ENCODE assay signal across 8 cellular contexts in the genomic region with DNA sequence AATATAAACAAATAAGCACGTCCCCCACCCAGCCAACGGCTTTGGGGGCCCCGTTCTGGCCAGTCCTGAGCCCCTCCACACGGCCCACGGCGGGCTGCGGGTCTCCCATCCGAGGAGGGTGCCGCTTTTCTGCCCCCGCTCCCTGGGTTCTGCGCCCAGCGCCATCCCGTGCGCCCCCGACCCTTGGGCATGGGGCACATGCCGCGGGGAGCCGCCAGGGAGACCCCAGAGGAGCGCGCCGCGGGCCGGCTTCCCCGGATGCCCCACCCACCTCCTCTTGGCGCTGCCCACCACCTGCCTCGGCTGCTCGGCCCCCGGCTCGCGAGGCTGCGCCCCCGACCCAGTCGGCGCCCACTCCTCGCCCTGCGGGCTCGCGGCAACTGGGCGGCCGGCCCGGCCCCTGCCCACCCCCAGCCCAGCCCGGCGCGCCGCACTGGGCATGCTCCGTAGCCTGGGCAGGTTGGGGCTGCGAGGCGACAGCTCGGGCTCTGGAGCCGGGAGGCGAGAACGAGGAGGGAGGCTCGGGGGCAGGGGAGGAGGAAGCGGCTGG. TPM values are rescaled to one million over a fixed set of nuclear protein-coding genes. Genes with fewer than 3 reads are reported as not detected.
DNase-seq lines count a peak whose midpoint lies in the region; ATAC-seq and TF ChIP-seq lines count a peak whose summit lies in the region.

No MANE protein-coding gene starts in this region.

- H3K27ac Mint-ChIP-seq in glutamatergic neuron (ENCODE audit: unreplicated experiment) = peak overlapping the region; percentile 89
- H3K27ac Mint-ChIP-seq in stimulated activated memory B cell treated with anti-CD40 and anti-IgM and Interleukin-4, amounts not matched to agents 10 μg/mL and 1 μg/mL and 100 μg/mL, for 72 hours = no peak overlapping the region

- no peak overlapping the region for H3K4ac ChIP-seq in trophoblast cell (ENCODE audit: low read depth, low read length)

- H4K91ac ChIP-seq in trophoblast cell (ENCODE audit: low read depth, low read length) = peak overlapping the region; percentile 39

- H2AFZ ChIP-seq in SK-N-SH (ENCODE audit: low read depth) (peak overlapping the region; percentile 93), trophoblast cell (ENCODE audit: insufficient read depth, low read length, poor library complexity) (peak overlapping the region; percentile 96)

- H3K14ac ChIP-seq in trophoblast cell (ENCODE audit: low read length) = peak overlapping the region; percentile 70

- WGBS in SK-N-SH (ENCODE audit: low lambda C conversion rate) = 0% methylated on average over 4 of the region's 54 CpGs
- WGBS in trophoblast cell (ENCODE audit: extremely low coverage, insufficient coverage, insufficient read length) = no CpG with 5 or more reads among the region's 54 CpGs

- POLR2A ChIA-PET in SK-N-SH (lab: Yijun Ruan, JAX) = interaction anchor here (1.4 kb wide), 1 partner anchor 770 kb away, joined by 5 read pairs; the partner anchor contains the start of gene PAK5

- H3K79me2 ChIP-seq in SK-N-SH (ENCODE audit: insufficient read depth) (peaks cover 17% of the 10 kb centered on the region), trophoblast cell (ENCODE audit: control insufficient read depth, insufficient read depth, low read length, poor library complexity) (peaks cover 1% of the 10 kb centered on the region)

- peak overlapping the region; percentile 2 for H2BK12ac ChIP-seq in trophoblast cell (ENCODE audit: low read length)

- peak overlapping the region; percentile 85 for H3K4me3 Mint-ChIP-seq in glutamatergic neuron (ENCODE audit: unreplicated experiment)
- H3K4me3 Mint-ChIP-seq in stimulated activated memory B cell treated with anti-CD40 and anti-IgM and Interleukin-4, amounts not matched to agents 10 μg/mL and 1 μg/mL and 100 μg/mL, for 72 hours = no peak overlapping the region

- H3F3A ChIP-seq in SK-N-SH (replicated peaks; ENCODE audit: insufficient read depth) = peaks cover 11% of the 10 kb centered on the region

- peaks cover 8% of the 10 kb centered on the region for H3K36me3 Mint-ChIP-seq in glutamatergic neuron (ENCODE audit: unreplicated experiment)
- no peaks in the 10 kb centered on the region for H3K36me3 Mint-ChIP-seq in stimulated activated memory B cell treated with anti-CD40 and anti-IgM and Interleukin-4, amounts not matched to agents 10 μg/mL and 1 μg/mL and 100 μg/mL, for 72 hours

- H3K27me3 ChIP-seq in SK-N-SH (ENCODE audit: insufficient read depth) (no peaks in the 10 kb centered on the region), trophoblast cell (ENCODE audit: insufficient read depth, low read length) (no peaks in the 10 kb centered on the region)

- no peak overlapping the region for H2AK5ac ChIP-seq in trophoblast cell (ENCODE audit: low read length)

- H3K27ac ChIP-seq in SK-N-SH (ENCODE audit: low read depth in 2 of 2, low read length in 1 of 2) = peak overlapping the region; percentile 77 to 96
- peak overlapping the region; percentile 1 for H3K27ac ChIP-seq in trophoblast cell (ENCODE audit: low read depth, low read length)

- ATAC-seq in stimulated activated memory B cell treated with anti-CD40 and anti-IgM and Interleukin-4, amounts not matched to agents 10 μg/mL and 1 μg/mL and 100 μg/mL, for 72 hours = no peak
- ATAC-seq in GM21367 (IDR thresholded peaks at IDR 0.05; ENCODE audit: unreplicated experiment) = no peak

- no peak for TF ChIP-seq EP300 in SK-N-SH (IDR thresholded peaks at IDR 0.05; ENCODE audit: borderline replicate concordance in 1 of 2, low read depth in 1 of 2, low read length in 1 of 2)

- H3K4me2 ChIP-seq in SK-N-SH = peak overlapping the region; percentile 97
- H3K4me2 ChIP-seq in trophoblast cell (ENCODE audit: low read length) = peak overlapping the region; percentile 100

- CTCF ChIA-PET in SK-N-SH (lab: Yijun Ruan, JAX) = interaction anchor here (0.9 to 2.7 kb wide), 3 partner anchors 10 to 215 kb away, joined by 4 to 15 read pairs (median 4); no protein-coding TSS in a partner anchor

- peaks cover 20% of the 10 kb centered on the region for H3K9me3 Mint-ChIP-seq in glutamatergic neuron (ENCODE audit: unreplicated experiment)
- peaks cover 8% of the 10 kb centered on the region for H3K9me3 Mint-ChIP-seq in stimulated activated memory B cell treated with anti-CD40 and anti-IgM and Interleukin-4, amounts not matched to agents 10 μg/mL and 1 μg/mL and 100 μg/mL, for 72 hours

- H4K8ac ChIP-seq in trophoblast cell (ENCODE audit: low read depth, low read length) = peak overlapping the region; percentile 94

- H4K20me1 ChIP-seq in SK-N-SH (ENCODE audit: insufficient read depth) = no peaks in the 10 kb centered on the region; the same call in 1 of the 2 replicates

- peaks cover 4% of the 10 kb centered on the region for H3K79me1 ChIP-seq in trophoblast cell (ENCODE audit: low read length)

- peaks cover 5 to 19% of the 10 kb centered on the region in 2 experiments for H3K4me1 ChIP-seq in SK-N-SH (ENCODE audit: control insufficient read depth in 1 of 2, insufficient read depth in 2 of 2, low read depth in 1 of 2, low read length in 1 of 2)
- H3K4me1 ChIP-seq in trophoblast cell (ENCODE audit: control insufficient read depth in 1 of 2, insufficient read depth in 2 of 2, low read length in 2 of 2) = peaks cover 3 to 5% of the 10 kb centered on the region in 2 experiments

- peaks cover 27% of the 10 kb centered on the region for H3K4me1 Mint-ChIP-seq in glutamatergic neuron (ENCODE audit: low read depth, unreplicated experiment)
- no peaks in the 10 kb centered on the region for H3K4me1 Mint-ChIP-seq in stimulated activated memory B cell treated with anti-CD40 and anti-IgM and Interleukin-4, amounts not matched to agents 10 μg/mL and 1 μg/mL and 100 μg/mL, for 72 hours

- peak; percentile 91 for DNase-seq in DMS 273 (lab: John Stamatoyannopoulos, UW; ENCODE audit: unreplicated experiment)
- DNase-seq in DMS 273 treated with DMSO at 0.1 percent for 48 hours (lab: John Stamatoyannopoulos, UW) = no peak
- peak; percentile 92 for DNase-seq in SK-N-SH
- peak; percentile 81 for DNase-seq in glutamatergic neuron
- peak in 1 of 2 donors; percentile 8 for DNase-seq in trophoblast cell
- no peak for DNase-seq in SKM-1 (lab: John Stamatoyannopoulos, UW; ENCODE audit: unreplicated experiment)

- H3K18ac ChIP-seq in trophoblast cell (ENCODE audit: low read length) = peak overlapping the region; percentile 89

- no peaks in the 10 kb centered on the region for H3K9me2 ChIP-seq in SK-N-SH

- TF ChIP-seq CTCF in SK-N-SH (IDR thresholded peaks at IDR 0.05) = no peak
- no peak for TF ChIP-seq CTCF in glutamatergic neuron (IDR thresholded peaks at IDR 0.05; ENCODE audit: partially characterized antibody, unreplicated experiment)

- no peak for TF ChIP-seq RAD21 in SK-N-SH (IDR thresholded peaks at IDR 0.05; ENCODE audit: low read length)

- H3K4me3 ChIP-seq in SK-N-SH (ENCODE audit: low read depth in 2 of 2, low read length in 1 of 2) (peak overlapping the region; percentile 63 to 87), trophoblast cell (ENCODE audit: low read depth, low read length) (peak overlapping the region; percentile 85)

- H2BK5ac ChIP-seq in trophoblast cell (ENCODE audit: low read depth, low read length, poor library complexity) = peak overlapping the region; percentile 39

- H3K9me3 ChIP-seq in SK-N-SH (no peaks in the 10 kb centered on the region), trophoblast cell (ENCODE audit: insufficient read depth, low read depth, low read length) (no peaks in the 10 kb centered on the region)

- H3K36me3 ChIP-seq in SK-N-SH (replicated peaks in 1 of 2; ENCODE audit: control insufficient read depth in 1 of 2, insufficient read depth in 2 of 2, low read length in 1 of 2) = no peaks in the 10 kb centered on the region
- no peaks in the 10 kb centered on the region for H3K36me3 ChIP-seq in trophoblast cell (ENCODE audit: control insufficient read depth in 1 of 2, insufficient read depth in 2 of 2, low read length in 2 of 2)

- peak overlapping the region; percentile 84 for H4K12ac ChIP-seq in trophoblast cell (ENCODE audit: low read depth, low read length)

- H3K23ac ChIP-seq in trophoblast cell (ENCODE audit: low read length) = no peak overlapping the region

- H2BK120ac ChIP-seq in trophoblast cell (ENCODE audit: insufficient read depth, low read length, poor library complexity) = peak overlapping the region; percentile 20

- H3K9ac ChIP-seq in SK-N-SH (peak overlapping the region; percentile 76), trophoblast cell (ENCODE audit: low read length) (no peak overlapping the region)

- H3K27me3 Mint-ChIP-seq in glutamatergic neuron (ENCODE audit: unreplicated experiment) = no peaks in the 10 kb centered on the region
- peaks cover 17% of the 10 kb centered on the region for H3K27me3 Mint-ChIP-seq in stimulated activated memory B cell treated with anti-CD40 and anti-IgM and Interleukin-4, amounts not matched to agents 10 μg/mL and 1 μg/mL and 100 μg/mL, for 72 hours

TF ChIP-seq in SK-N-SH, 30 proteins besides CTCF, POLR2A, EP300 and RAD21:
- TF ChIP-seq NFIC (IDR thresholded peaks at IDR 0.05; ENCODE audit: borderline replicate concordance) (no peak), NRF1 (IDR thresholded peaks at IDR 0.05; ENCODE audit: low read depth, low read length) (peak; percentile 54)
TF ChIP-seq in SK-N-SH: peak in this region for 1.

RNA-seq across cellular contexts. Expression of gene PLCB4, which starts 0.6 kb away (rescaled TPM):
- polyA plus RNA-seq in SK-N-SH (2012; rRNA removed) = 5.5 and 7.0 TPM in 2 replicates
- 5.2 and 5.8 TPM in 2 replicates for polyA plus RNA-seq in SK-N-SH (2012; cell fraction: cytosol; rRNA removed)
- 5.9 and 13.7 TPM in 2 replicates for polyA plus RNA-seq in SK-N-SH (2012; cell fraction: nucleus; rRNA removed)
- 28.9 TPM for total RNA-seq in glutamatergic neuron (ENCODE audit: unreplicated experiment)
- polyA plus RNA-seq in trophoblast cell (2013) = 0.97 and 0.99 TPM in 2 replicates

Comparison
In these comparisons a context has a peak if more than half of its experiments do, and no peak if none do; other contexts are left out.
1. DNase-seq: peak in DMS 273 (single experiment), SK-N-SH (single experiment) and glutamatergic neuron (single experiment); none in DMS 273 treated with DMSO at 0.1 percent for 48 hours (single experiment) and SKM-1 (single experiment).